ENCODE assay signal across 34 cellular contexts in genomic region chr10:23263441-23264164, GRCh38.
"Had no signal": no experiment of that assay in that cellular context is flagged by ENCODE, and none has a peak within 500 bp of the region (broad histone marks: within the 10 kb centered on the region; RNA-seq: fewer than 3 reads in every experiment).

No MANE protein-coding gene starts in this region.

- H3K4me1 ChIP-seq: adrenal gland had no signal

- ATAC-seq: activated CD8-positive, alpha-beta T cell treated with anti-CD3 and anti-CD28 coated beads for 36 hours; activated naive CD4-positive, alpha-beta T cell treated with anti-CD3 and anti-CD28 coated beads, Interleukin-2, amount 50 U/mL, for 72 hours; activated T-cell treated with anti-CD3 and anti-CD28 coated beads, Interleukin-2, amount 50 U/mL, for 4 hours; activated T-cell treated with anti-CD3 and anti-CD28 coated beads, Interleukin-2, amount 50 U/mL, for 72 hours; activated T-helper 17 cell treated with anti-CD3 and anti-CD28 coated beads, Interleukin-2, amount 50 U/mL, for 72 hours had no signal

- H3K27ac ChIP-seq: adrenal gland, cardiac muscle cell, VCaP had no signal

- H3K36me3 ChIP-seq: adrenal gland, cardiac muscle cell had no signal

- H3K9me3 ChIP-seq: adrenal gland had no signal

- FAIRE-seq: astrocyte, bronchial epithelial cell, TTC549 had no signal

- H3K27me3 ChIP-seq: adrenal gland, cardiac muscle cell had no signal

- DNase-seq: activated B cell treated with CpG ODN at 0.5 μM for 24 hours; activated CD4-positive, alpha-beta memory T cell treated with anti-CD3 and anti-CD28 coated beads for 36 hours; activated CD4-positive, alpha-beta T cell treated with anti-CD3 and anti-CD28 coated beads for 4 hours; activated CD4-positive, alpha-beta T cell treated with anti-CD3 and anti-CD28 coated beads, Interleukin-2, amount 10 ng/mL, durations not matched to agents 24 days and 14 days; activated CD4-positive, alpha-beta T cell treated with anti-CD3 and anti-CD28 coated beads, Interleukin-2, amount 50 U/mL, for 1 hour; activated CD4-positive, alpha-beta T cell treated with anti-CD3 and anti-CD28 coated beads, Interleukin-2, amount 50 U/mL, for 4 hours; activated CD4-positive, CD25-positive, alpha-beta regulatory T cell treated with anti-CD3 and anti-CD28 coated beads, Interleukin-2, amount 50 U/mL, for 72 hours; activated CD8-positive, alpha-beta memory T cell treated with anti-CD3 and anti-CD28 coated beads, Interleukin-2, amount 50 U/mL, for 4 hours; activated CD8-positive, alpha-beta T cell treated with anti-CD3 and anti-CD28 coated beads for 36 hours; activated effector memory CD4-positive, alpha-beta T cell treated with anti-CD3 and anti-CD28 coated beads, Interleukin-2, amount 50 U/mL, for 16 hours; activated gamma-delta T cell treated with Interleukin-2 at 50 U/mL for 16 hours; activated naive CD4-positive, alpha-beta T cell; activated naive CD4-positive, alpha-beta T cell treated with anti-CD3 and anti-CD28 coated beads for 36 hours; activated naive CD4-positive, alpha-beta T cell treated with anti-CD3 and anti-CD28 coated beads, Interleukin-2, amount 50 U/mL, for 16 hours; activated naive CD8-positive, alpha-beta T cell treated with anti-CD3 and anti-CD28 coated beads for 36 hours; activated T-cell treated with anti-CD3 and anti-CD28 coated beads for 4 hours; activated T-cell treated with anti-CD3 and anti-CD28 coated beads, Interleukin-2, amount 50 U/mL, for 1 hour; activated T-cell treated with anti-CD3 and anti-CD28 coated beads, Interleukin-2, amount 50 U/mL, for 4 hours; activated T-cell treated with anti-CD3 and anti-CD28 coated beads, Interleukin-2, amount 50 U/mL, for 72 hours; adrenal gland; amniotic stem cell; aorta; caudate nucleus; cerebellar nuclear complex; T-helper 1 cell; T-helper 2 cell; T-helper 9 cell had no signal

- H3K4me3 ChIP-seq: adrenal gland, cardiac muscle cell had no signal
